ENCODE assay signal across 8 cellular contexts in genomic region chr1:178725603-178726517, GRCh38. TPM values are rescaled to one million over a fixed set of nuclear protein-coding genes. Genes with fewer than 3 reads are reported as not detected.
DNase-seq lines count a peak whose midpoint lies in the region; ATAC-seq and TF ChIP-seq lines count a peak whose summit lies in the region.

No MANE protein-coding gene starts in this region.

- H3K4me1 ChIP-seq in effector memory CD4-positive, alpha-beta T cell (ENCODE audit: control insufficient read depth, insufficient read depth, low read length, poor library complexity, severe bottlenecking), result no peaks in the 10 kb centered on the region
- H3K4me1 ChIP-seq in lower lobe of right lung, result peaks cover 12% of the 10 kb centered on the region

- DNase-seq in AML-193 (lab: John Stamatoyannopoulos, UW) (peak; percentile 81 to 88), NCI-H526 (lab: John Stamatoyannopoulos, UW) (peak; percentile 94 to 98), lower lobe of right lung (peak; percentile 79)
- DNase-seq in activated CD8-positive, alpha-beta T cell treated with anti-CD3 and anti-CD28 coated beads, Interleukin-2, amount 10 ng/mL, durations not matched to agents 7 days and 5 days, result peak; percentile 74
- DNase-seq in effector memory CD4-positive, alpha-beta T cell, result peak in 2 of 3 donors; percentile 11 to 22
- DNase-seq in stimulated activated CD4-positive, alpha-beta T cell treated with anti-CD3 and anti-CD28 coated beads, TNF-alpha, amount 100 ng/mL, for 48 hours (ENCODE audit: low read depth in 3 of 3), result peak in 2 of 3 donors; percentile 9 to 11

- no peak for TF ChIP-seq CTCF in lower lobe of right lung (IDR thresholded peaks at IDR 0.05)

- CTCF ChIA-PET in activated CD8-positive, alpha-beta T cell treated with anti-CD3 and anti-CD28 coated beads, Interleukin-2, amount 10 ng/mL, durations not matched to agents 7 days and 5 days (lab: Charles Lee), result interaction anchor here (0.9 to 2.1 kb wide), 9 partner anchors 10 to 332 kb away, joined by 3 to 10 read pairs (median 3); no protein-coding TSS in a partner anchor

- intact Hi-C loops in lower lobe of right lung (cut with DNase I), result no loop called here

- H3K4me1 Mint-ChIP-seq in activated CD8-positive, alpha-beta T cell treated with anti-CD3 and anti-CD28 coated beads, Interleukin-2, amount 10 ng/mL, durations not matched to agents 7 days and 5 days (ENCODE audit: low read depth), result peaks cover 7% of the 10 kb centered on the region

- H3K27me3 ChIP-seq in effector memory CD4-positive, alpha-beta T cell (replicated peaks; ENCODE audit: control insufficient read depth, insufficient read depth, low read length, poor library complexity, severe bottlenecking), result no peaks in the 10 kb centered on the region
- no peaks in the 10 kb centered on the region for H3K27me3 ChIP-seq in lower lobe of right lung (ENCODE audit: low read depth)

- H3K4me3 ChIP-seq in effector memory CD4-positive, alpha-beta T cell (ENCODE audit: insufficient read depth, low read depth, low read length, poor library complexity, severe bottlenecking), result peak overlapping the region; percentile 78
- peak overlapping the region; percentile 82 for H3K4me3 ChIP-seq in lower lobe of right lung

- no peaks in the 10 kb centered on the region for H3K36me3 ChIP-seq in effector memory CD4-positive, alpha-beta T cell (ENCODE audit: control insufficient read depth, insufficient read depth, low read length)
- no peaks in the 10 kb centered on the region for H3K36me3 ChIP-seq in lower lobe of right lung

- peak overlapping the region; percentile 82 for H3K4me3 Mint-ChIP-seq in activated CD8-positive, alpha-beta T cell treated with anti-CD3 and anti-CD28 coated beads, Interleukin-2, amount 10 ng/mL, durations not matched to agents 7 days and 5 days

- H3K27me3 Mint-ChIP-seq in activated CD8-positive, alpha-beta T cell treated with anti-CD3 and anti-CD28 coated beads, Interleukin-2, amount 10 ng/mL, durations not matched to agents 7 days and 5 days (ENCODE audit: low read depth), result peaks cover 15% of the 10 kb centered on the region

- no peaks in the 10 kb centered on the region for H3K36me3 Mint-ChIP-seq in activated CD8-positive, alpha-beta T cell treated with anti-CD3 and anti-CD28 coated beads, Interleukin-2, amount 10 ng/mL, durations not matched to agents 7 days and 5 days (ENCODE audit: low read depth)

- H3K27ac Mint-ChIP-seq in activated CD8-positive, alpha-beta T cell treated with anti-CD3 and anti-CD28 coated beads, Interleukin-2, amount 10 ng/mL, durations not matched to agents 7 days and 5 days, result peak overlapping the region; percentile 20

- peak overlapping the region; percentile 36 for H3K27ac ChIP-seq in effector memory CD4-positive, alpha-beta T cell (ENCODE audit: insufficient read depth, low read length, poor library complexity, severe bottlenecking)
- peak overlapping the region; percentile 80 for H3K27ac ChIP-seq in lower lobe of right lung

- H3K9me3 Mint-ChIP-seq in activated CD8-positive, alpha-beta T cell treated with anti-CD3 and anti-CD28 coated beads, Interleukin-2, amount 10 ng/mL, durations not matched to agents 7 days and 5 days (ENCODE audit: insufficient read depth), result no peaks in the 10 kb centered on the region

- POLR2A ChIA-PET in activated CD8-positive, alpha-beta T cell treated with anti-CD3 and anti-CD28 coated beads, Interleukin-2, amount 10 ng/mL, durations not matched to agents 7 days and 5 days (lab: Charles Lee), result interaction anchor here (1.3 kb wide), 1 partner anchor 9 kb away, joined by 4 read pairs; no protein-coding TSS in a partner anchor

- ATAC-seq in GM19043 (IDR thresholded peaks at IDR 0.05; ENCODE audit: low read depth, unreplicated experiment) (peak; percentile 81), HG03342 (IDR thresholded peaks at IDR 0.05; ENCODE audit: unreplicated experiment) (peak; percentile 72), lower lobe of right lung (peak; percentile 88 to 92)
- ATAC-seq in activated CD8-positive, alpha-beta T cell treated with anti-CD3 and anti-CD28 coated beads, Interleukin-2, amount 10 ng/mL, durations not matched to agents 7 days and 5 days, result peak; percentile 73

- no peaks in the 10 kb centered on the region for H3K9me3 ChIP-seq in effector memory CD4-positive, alpha-beta T cell (ENCODE audit: control insufficient read depth, low read length)
- H3K9me3 ChIP-seq in lower lobe of right lung, result no peaks in the 10 kb centered on the region

RNA-seq across cellular contexts. Expression of gene RALGPS2, which starts 0.8 kb away (rescaled TPM):
- total RNA-seq in activated CD8-positive, alpha-beta T cell treated with anti-CD3 and anti-CD28 coated beads, Interleukin-2, amount 10 ng/mL, durations not matched to agents 7 days and 5 days, result 1 to 10 TPM; 4.0 to 5.1 TPM
- total RNA-seq in lower lobe of right lung, result 7.5 TPM

Comparison
In these comparisons a context has a peak if more than half of its experiments do, and no peak if none do; other contexts are left out.
1. Peak in every context shown above with its lines: DNase-seq, ATAC-seq, H3K4me3 ChIP-seq and H3K27ac ChIP-seq.
2. DNase-seq: peak in every context shown above with its lines; median percentile 96 in NCI-H526; 84 in AML-193; 79 in lower lobe of right lung; 74 in activated CD8-positive, alpha-beta T cell treated with anti-CD3 and anti-CD28 coated beads, Interleukin-2, amount 10 ng/mL, durations not matched to agents 7 days and 5 days; 16 in effector memory CD4-positive, alpha-beta T cell; 10 in stimulated activated CD4-positive, alpha-beta T cell treated with anti-CD3 and anti-CD28 coated beads, TNF-alpha, amount 100 ng/mL, for 48 hours.